27 cellular contexts compared by ENCODE assay signal in genomic region chr4:150158041-150158440, GRCh38.
"Had no signal": no experiment of that assay in that cellular context is flagged by ENCODE, and none has a peak within 500 bp of the region (broad histone marks: within the 10 kb centered on the region; RNA-seq: fewer than 3 reads in every experiment).

No MANE protein-coding gene starts in this region.

- H3K4me1 ChIP-seq: neural progenitor cell, parathyroid adenoma, psoas muscle, stomach, testis, thyroid gland, transverse colon, vagina had no signal

- H3K36me3 ChIP-seq: neural progenitor cell, neutrophil, stomach, thyroid gland, transverse colon, upper lobe of left lung, vagina had no signal

- H3K27me3 ChIP-seq: hepatocyte, neural progenitor cell, neutrophil, stomach, testis, thyroid gland, transverse colon, upper lobe of left lung, vagina had no signal

- ATAC-seq: left lobe of liver; natural killer cell; psoas muscle; sciatic nerve; stimulated activated naive B cell treated with anti-CD40 and anti-IgM and Interleukin-4, amounts not matched to agents 10 μg/mL and 1 μg/mL and 100 μg/mL, for 72 hours; stimulated activated naive CD8-positive, alpha-beta T cell treated with anti-CD3 and anti-CD28 coated beads, Interleukin-15, Interleukin-2, amounts not matched to agents 100 U/mL and 50 U/mL, for 24 hours had no signal

- DNase-seq: islet precursor cell; mesendoderm; naive B cell; natural killer cell; nephron progenitor cell; occipital lobe; psoas muscle; stimulated activated CD4-positive, alpha-beta T cell treated with anti-CD3 and anti-CD28 coated beads, Interleukin-12 subunit alpha, Interleukin-12 subunit beta, amount 100 ng/mL, for 4 hours; stimulated activated CD4-positive, alpha-beta T cell treated with anti-CD3 and anti-CD28 coated beads, Interleukin-15, amount 100 ng/mL, for 24 hours; stimulated activated CD4-positive, alpha-beta T cell treated with anti-CD3 and anti-CD28 coated beads, Interleukin-2, amount 100 ng/mL, for 24 hours; stimulated activated CD4-positive, alpha-beta T cell treated with anti-CD3 and anti-CD28 coated beads, Interleukin-4, amount 100 ng/mL, for 1 hour; stimulated activated naive B cell treated with anti-CD40 and anti-IgM and Interleukin-4, amounts not matched to agents 10 μg/mL and 1 μg/mL and 100 μg/mL, for 72 hours; stimulated activated naive CD8-positive, alpha-beta T cell treated with anti-CD3 and anti-CD28 coated beads, Interleukin-15, Interleukin-2, amounts not matched to agents 100 U/mL and 50 U/mL, for 24 hours; stomach; testis; thyroid gland; transverse colon; upper lobe of left lung had no signal

- H3K9me3 ChIP-seq: neutrophil, psoas muscle, stomach, testis, thyroid gland, transverse colon, upper lobe of left lung, vagina had no signal

- H3K4me3 ChIP-seq: hepatocyte, lung, neural progenitor cell, psoas muscle, skin epidermis, stomach, testis, thyroid gland, transverse colon, upper lobe of left lung, vagina had no signal

- H3K27ac ChIP-seq: hepatocyte, neural progenitor cell, neutrophil, parathyroid adenoma, psoas muscle, skin epidermis, stomach, testis, thyroid gland, transverse colon, upper lobe of left lung, vagina had no signal
